8 cellular contexts compared by ENCODE assay signal in genomic region chr6:28985396-28986164, GRCh38. TPM values are rescaled to one million over a fixed set of nuclear protein-coding genes. Genes with fewer than 3 reads are reported as not detected.
DNase-seq lines count a peak whose midpoint lies in the region; ATAC-seq and TF ChIP-seq lines count a peak whose summit lies in the region.

No MANE protein-coding gene starts in this region.

- H3K36me3 ChIP-seq in cardiac muscle cell: no peaks in the 10 kb centered on the region

- H3K9me3 ChIP-seq in cardiac muscle cell (ENCODE audit: low read depth): no peaks in the 10 kb centered on the region

- H3K27me3 ChIP-seq in cardiac muscle cell: no peaks in the 10 kb centered on the region

- H3K27ac ChIP-seq in cardiac muscle cell: peak overlapping the region; percentile 87

- no peak for ATAC-seq in GM21423 (IDR thresholded peaks at IDR 0.05; ENCODE audit: unreplicated experiment)

- peak; percentile 94 for DNase-seq in AG08395 (ENCODE audit: low spot score)
- DNase-seq in HCEC 1CT: peak; percentile 96
- DNase-seq in NCI-H69 (lab: John Stamatoyannopoulos, UW): peak; percentile 97
- peak in 52 of 56 donors; percentile 12 to 84 (median 60) for DNase-seq in amygdala (lab: John Stamatoyannopoulos, UW)
- DNase-seq in cardiac muscle cell (ENCODE audit: low read depth in 1 of 2, low spot score in 1 of 2): peak; percentile 95 to 98
- DNase-seq in non-pigmented ciliary epithelial cell (ENCODE audit: low read depth): peak; percentile 98
- DNase-seq in NCI-H128 (lab: John Stamatoyannopoulos, UW; ENCODE audit: unreplicated experiment): no peak

- H3K4me1 ChIP-seq in cardiac muscle cell (ENCODE audit: low read depth): peaks cover 3% of the 10 kb centered on the region

- peak overlapping the region; percentile 40 for H3K4me3 ChIP-seq in cardiac muscle cell

- TF ChIP-seq CTCF in cardiac muscle cell (IDR thresholded peaks at IDR 0.05; ENCODE audit: low read depth, low read length): no peak

RNA-seq across cellular contexts. Expression of gene ZNF311, which starts 19.5 kb away (rescaled TPM):
- 1.3 and 1.8 TPM in 2 replicates for total RNA-seq in cardiac muscle cell
- polyA plus RNA-seq in cardiac muscle cell: 0.57 and 1.4 TPM in 2 replicates

RNA-seq across cellular contexts. Expression of gene OR2W1, which starts 59.4 kb away (rescaled TPM):
- not detected in 2 replicates for total RNA-seq in cardiac muscle cell
- polyA plus RNA-seq in cardiac muscle cell: not detected in 2 replicates
